Comparison of ENCODE assay signal across 18 cellular contexts in genomic region chr13:102039264-102039663, GRCh38.
"Had no signal": no experiment of that assay in that cellular context is flagged by ENCODE, and none has a peak within 500 bp of the region (broad histone marks: within the 10 kb centered on the region; RNA-seq: fewer than 3 reads in every experiment).

No MANE protein-coding gene starts in this region.

- H3K27ac Mint-ChIP-seq: activated B cell treated with CpG ODN at 0.5 μM for 24 hours; activated CD8-positive, alpha-beta T cell treated with anti-CD3 and anti-CD28 coated beads, Interleukin-2, amount 10 ng/mL, durations not matched to agents 7 days and 5 days; activated naive CD8-positive, alpha-beta T cell; activated T-cell treated with anti-CD3 and anti-CD28 coated beads, Interleukin-2, amount 50 U/mL, for 72 hours; natural killer cell treated with Interleukin-12 subunit alpha and Interleukin-12 subunit beta and Interleukin-15 and Interleukin-18, amount 100 ng/mL, for 72 hours; progenitor cell of endocrine pancreas; stimulated activated naive CD8-positive, alpha-beta T cell treated with anti-CD3 and anti-CD28 coated beads, Interleukin-15, Interleukin-2, amounts not matched to agents 100 ng/mL and 50 ng/mL, for 24 hours; type B pancreatic cell had no signal

- H3K27me3 ChIP-seq: esophagus muscularis mucosa, right lobe of liver had no signal

- H3K4me1 Mint-ChIP-seq: activated B cell treated with CpG ODN at 0.5 μM for 24 hours had no signal

- H3K36me3 ChIP-seq: esophagus muscularis mucosa, right lobe of liver had no signal

- H3K27me3 Mint-ChIP-seq: activated B cell treated with CpG ODN at 0.5 μM for 24 hours; natural killer cell treated with Interleukin-12 subunit alpha and Interleukin-12 subunit beta and Interleukin-15 and Interleukin-18, amount 100 ng/mL, for 72 hours; stimulated activated naive CD8-positive, alpha-beta T cell treated with anti-CD3 and anti-CD28 coated beads, Interleukin-15, Interleukin-2, amounts not matched to agents 100 ng/mL and 50 ng/mL, for 24 hours had no signal

- H3K4me1 ChIP-seq: right lobe of liver had no signal

- DNase-seq: activated B cell treated with CpG ODN at 0.5 μM for 24 hours; activated CD4-positive, alpha-beta T cell treated with anti-CD3 and anti-CD28 coated beads for 48 hours; activated CD8-positive, alpha-beta memory T cell treated with anti-CD3 and anti-CD28 coated beads, Interleukin-2, amount 50 U/mL, for 4 hours; activated CD8-positive, alpha-beta T cell treated with anti-CD3 and anti-CD28 coated beads, Interleukin-2, amount 10 ng/mL, durations not matched to agents 7 days and 5 days; activated gamma-delta T cell treated with Interleukin-2 at 50 U/mL for 16 hours; activated T-cell treated with anti-CD3 and anti-CD28 coated beads, Interleukin-2, amount 50 U/mL, for 72 hours; amniotic stem cell; effector CD4-positive, alpha-beta T cell; mesendoderm; right lobe of liver had no signal

- H3K27ac ChIP-seq: coronary artery, esophagus muscularis mucosa, right lobe of liver had no signal

- ATAC-seq: activated CD8-positive, alpha-beta T cell treated with anti-CD3 and anti-CD28 coated beads, Interleukin-2, amount 10 ng/mL, durations not matched to agents 7 days and 5 days; activated T-cell treated with anti-CD3 and anti-CD28 coated beads, Interleukin-2, amount 50 U/mL, for 72 hours; natural killer cell treated with Interleukin-12 subunit alpha and Interleukin-12 subunit beta and Interleukin-15 and Interleukin-18, amount 100 ng/mL, for 72 hours; right lobe of liver had no signal

- H3K36me3 Mint-ChIP-seq: activated naive CD8-positive, alpha-beta T cell; natural killer cell treated with Interleukin-12 subunit alpha and Interleukin-12 subunit beta and Interleukin-15 and Interleukin-18, amount 100 ng/mL, for 72 hours; type B pancreatic cell had no signal

- H3K9me3 Mint-ChIP-seq: activated B cell treated with CpG ODN at 0.5 μM for 24 hours; activated T-cell treated with anti-CD3 and anti-CD28 coated beads, Interleukin-2, amount 50 U/mL, for 72 hours; stimulated activated naive CD8-positive, alpha-beta T cell treated with anti-CD3 and anti-CD28 coated beads, Interleukin-15, Interleukin-2, amounts not matched to agents 100 ng/mL and 50 ng/mL, for 24 hours; type B pancreatic cell had no signal

- H3K4me3 ChIP-seq: coronary artery, esophagus muscularis mucosa, right lobe of liver, smooth muscle cell had no signal

- H3K4me3 Mint-ChIP-seq: activated B cell treated with CpG ODN at 0.5 μM for 24 hours; activated CD8-positive, alpha-beta T cell treated with anti-CD3 and anti-CD28 coated beads, Interleukin-2, amount 10 ng/mL, durations not matched to agents 7 days and 5 days; activated naive CD8-positive, alpha-beta T cell; activated T-cell treated with anti-CD3 and anti-CD28 coated beads, Interleukin-2, amount 50 U/mL, for 72 hours; natural killer cell treated with Interleukin-12 subunit alpha and Interleukin-12 subunit beta and Interleukin-15 and Interleukin-18, amount 100 ng/mL, for 72 hours; stimulated activated naive CD8-positive, alpha-beta T cell treated with anti-CD3 and anti-CD28 coated beads, Interleukin-15, Interleukin-2, amounts not matched to agents 100 ng/mL and 50 ng/mL, for 24 hours; type B pancreatic cell had no signal

- H3K4me2 ChIP-seq: smooth muscle cell had no signal

- H3K9me3 ChIP-seq: esophagus muscularis mucosa, right lobe of liver had no signal
